In genomic region chr1:206684478-206685255, GRCh38 we compare ENCODE assay signal across 8 cellular contexts. TPM values are rescaled to one million over a fixed set of nuclear protein-coding genes. Genes with fewer than 3 reads are reported as not detected.
A peak's percentile ranks its signal among the peaks of the same experiment; 100 is the strongest.
DNase-seq lines count a peak whose midpoint lies in the region; ATAC-seq and TF ChIP-seq lines count a peak whose summit lies in the region.

MAPKAPK2 (plus strand) TSS chr1:206684905; CDS start chr1:206685230, 325 bp downstream.

- H3K79me2 ChIP-seq in SU-DHL-6 (ENCODE audit: insufficient read depth, low read length) = no peaks in the 10 kb centered on the region
- peaks cover 14% of the 10 kb centered on the region for H3K79me2 ChIP-seq in trophoblast cell (ENCODE audit: control insufficient read depth, insufficient read depth, low read length, poor library complexity)

- no peaks in the 10 kb centered on the region for H3K9me2 ChIP-seq in SU-DHL-6 (replicated peaks; ENCODE audit: insufficient read depth, low read length)

- peak within 1 kb of the TSS; percentile 91 for H3K14ac ChIP-seq in trophoblast cell (ENCODE audit: low read length)

- peaks cover 27% of the 10 kb centered on the region for H3K4me1 Mint-ChIP-seq in activated naive CD8-positive, alpha-beta T cell treated with anti-CD3 and anti-CD28 coated beads, Interleukin-2, amount 10 ng/mL, durations not matched to agents 7 days and 5 days

- peak within 1 kb of the TSS; percentile 78 for H3K18ac ChIP-seq in trophoblast cell (ENCODE audit: low read length)

- H2AFZ ChIP-seq in SU-DHL-6 (ENCODE audit: low read depth, low read length, severe bottlenecking) = peak within 1 kb of the TSS; percentile 44
- H2AFZ ChIP-seq in trophoblast cell (ENCODE audit: insufficient read depth, low read length, poor library complexity) = peak within 1 kb of the TSS; percentile 49

- peak in 1 of 2 donors; percentile 57 for TF ChIP-seq POLR2A in tibial nerve (IDR thresholded peaks at IDR 0.05)

- peak within 1 kb of the TSS; percentile 61 for H2BK12ac ChIP-seq in trophoblast cell (ENCODE audit: low read length)

- peak within 1 kb of the TSS; percentile 76 for H4K12ac ChIP-seq in trophoblast cell (ENCODE audit: low read depth, low read length)

- no peaks in the 10 kb centered on the region for H3K9me3 Mint-ChIP-seq in activated naive CD8-positive, alpha-beta T cell treated with anti-CD3 and anti-CD28 coated beads, Interleukin-2, amount 10 ng/mL, durations not matched to agents 7 days and 5 days

- DNase-seq in KBM-7 (peak; percentile 43), cardiac muscle cell (ENCODE audit: low read depth in 1 of 2, low spot score in 1 of 2) (peak; percentile 71 to 94), trophoblast cell (peak; percentile 51 to 65), tibial nerve (ENCODE audit: low spot score in 2 of 2) (peak; percentile 75 to 76)
- peak; percentile 83 for DNase-seq in activated naive CD8-positive, alpha-beta T cell treated with anti-CD3 and anti-CD28 coated beads, Interleukin-2, amount 10 ng/mL, durations not matched to agents 7 days and 5 days

- in situ Hi-C loops in KBM-7 (cut with MboI; ENCODE audit: low pct_unique_long_range_greater_than_20kb, low sequenced_read_pairs) = no loop called here

- no peaks in the 10 kb centered on the region for H3K27me3 ChIP-seq in BLaER1
- no peaks in the 10 kb centered on the region for H3K27me3 ChIP-seq in SU-DHL-6 (ENCODE audit: low read length)
- H3K27me3 ChIP-seq in cardiac muscle cell = no peaks in the 10 kb centered on the region
- peaks cover 4% of the 10 kb centered on the region for H3K27me3 ChIP-seq in trophoblast cell (ENCODE audit: insufficient read depth, low read length)
- H3K27me3 ChIP-seq in tibial nerve = peaks cover 0 to 11% of the 10 kb centered on the region in 2 donors

- H3K9me3 ChIP-seq in BLaER1 = no peaks in the 10 kb centered on the region
- H3K9me3 ChIP-seq in SU-DHL-6 (ENCODE audit: insufficient read depth, low read length) = no peaks in the 10 kb centered on the region
- no peaks in the 10 kb centered on the region for H3K9me3 ChIP-seq in cardiac muscle cell (ENCODE audit: low read depth)
- H3K9me3 ChIP-seq in trophoblast cell (ENCODE audit: insufficient read depth, low read depth, low read length) = no peaks in the 10 kb centered on the region
- no peaks in the 10 kb centered on the region for H3K9me3 ChIP-seq in tibial nerve

- peak within 1 kb of the TSS; percentile 76 for H4K91ac ChIP-seq in trophoblast cell (ENCODE audit: low read depth, low read length)

- H3K23ac ChIP-seq in trophoblast cell (ENCODE audit: low read length) = no peak within 1 kb of the TSS

- H3K27me3 Mint-ChIP-seq in activated naive CD8-positive, alpha-beta T cell treated with anti-CD3 and anti-CD28 coated beads, Interleukin-2, amount 10 ng/mL, durations not matched to agents 7 days and 5 days = peaks cover 17% of the 10 kb centered on the region

- H3K4me2 ChIP-seq in BLaER1 (peak within 1 kb of the TSS; percentile 97), SU-DHL-6 (ENCODE audit: low read depth, low read length, poor library complexity, severe bottlenecking) (peak within 1 kb of the TSS; percentile 71), trophoblast cell (ENCODE audit: low read length) (peak within 1 kb of the TSS; percentile 89)

- H2BK120ac ChIP-seq in trophoblast cell (ENCODE audit: insufficient read depth, low read length, poor library complexity) = peak within 1 kb of the TSS; percentile 64

- peak within 1 kb of the TSS; percentile 97 for H3K27ac Mint-ChIP-seq in activated naive CD8-positive, alpha-beta T cell treated with anti-CD3 and anti-CD28 coated beads, Interleukin-2, amount 10 ng/mL, durations not matched to agents 7 days and 5 days

- no peak for TF ChIP-seq CTCF in SU-DHL-6 (IDR thresholded peaks at IDR 0.05; ENCODE audit: insufficient read depth, low read length, poor library complexity, severe bottlenecking)
- no peak for TF ChIP-seq CTCF in cardiac muscle cell (IDR thresholded peaks at IDR 0.05; ENCODE audit: low read depth, low read length)
- no peak for TF ChIP-seq CTCF in tibial nerve (IDR thresholded peaks at IDR 0.05)

- H2AK5ac ChIP-seq in trophoblast cell (ENCODE audit: low read length) = no peak within 1 kb of the TSS

- peaks cover 2% of the 10 kb centered on the region for H3K36me3 Mint-ChIP-seq in activated naive CD8-positive, alpha-beta T cell treated with anti-CD3 and anti-CD28 coated beads, Interleukin-2, amount 10 ng/mL, durations not matched to agents 7 days and 5 days

- H3K4me3 ChIP-seq in BLaER1 = peak within 1 kb of the TSS; percentile 96
- H3K4me3 ChIP-seq in SU-DHL-6 (ENCODE audit: insufficient read depth, low read length, poor library complexity, severe bottlenecking) = peak within 1 kb of the TSS; percentile 64
- peak within 1 kb of the TSS; percentile 91 for H3K4me3 ChIP-seq in cardiac muscle cell
- peak within 1 kb of the TSS; percentile 81 for H3K4me3 ChIP-seq in trophoblast cell (ENCODE audit: low read depth, low read length)
- H3K4me3 ChIP-seq in tibial nerve = peak within 1 kb of the TSS; percentile 76 to 88 (median 82)

- POLR2A ChIA-PET in activated naive CD8-positive, alpha-beta T cell treated with anti-CD3 and anti-CD28 coated beads, Interleukin-2, amount 10 ng/mL, durations not matched to agents 7 days and 5 days (lab: Charles Lee) = interaction anchor here (0.7 kb wide), 1 partner anchor 49 kb away, joined by 3 read pairs; the partner anchor contains the start of gene DYRK3

- peak; percentile 47 for ATAC-seq in GM19351 (IDR thresholded peaks at IDR 0.05; ENCODE audit: unreplicated experiment)
- ATAC-seq in activated naive CD8-positive, alpha-beta T cell treated with anti-CD3 and anti-CD28 coated beads, Interleukin-2, amount 10 ng/mL, durations not matched to agents 7 days and 5 days (ENCODE audit: low read depth) = peak; percentile 69

- TF ChIP-seq EP300 in tibial nerve (IDR thresholded peaks at IDR 0.05) = no peak

- peak within 1 kb of the TSS; percentile 92 for H3K4ac ChIP-seq in trophoblast cell (ENCODE audit: low read depth, low read length)

- H3K4me1 ChIP-seq in BLaER1 (peaks cover 77% of the 10 kb centered on the region), cardiac muscle cell (ENCODE audit: low read depth) (peaks cover 29% of the 10 kb centered on the region), trophoblast cell (ENCODE audit: control insufficient read depth in 1 of 2, insufficient read depth in 2 of 2, low read length in 2 of 2) (peaks cover 6 to 18% of the 10 kb centered on the region in 2 experiments), tibial nerve (peaks cover 0 to 59% (median 30%) of the 10 kb centered on the region in 4 donors)

- H3K36me3 ChIP-seq in BLaER1 = peaks cover 20% of the 10 kb centered on the region
- no peaks in the 10 kb centered on the region for H3K36me3 ChIP-seq in SU-DHL-6 (ENCODE audit: low read length)
- no peaks in the 10 kb centered on the region for H3K36me3 ChIP-seq in cardiac muscle cell
- H3K36me3 ChIP-seq in trophoblast cell (ENCODE audit: control insufficient read depth in 1 of 2, insufficient read depth in 2 of 2, low read length in 2 of 2) = no peaks in the 10 kb centered on the region
- H3K36me3 ChIP-seq in tibial nerve = no peaks in the 10 kb centered on the region

- H3K79me1 ChIP-seq in trophoblast cell (ENCODE audit: low read length) = peaks cover 6% of the 10 kb centered on the region

- H3K4me3 Mint-ChIP-seq in activated naive CD8-positive, alpha-beta T cell treated with anti-CD3 and anti-CD28 coated beads, Interleukin-2, amount 10 ng/mL, durations not matched to agents 7 days and 5 days = peak within 1 kb of the TSS; percentile 92

- no CpG with 5 or more reads among the region's 71 CpGs for WGBS in trophoblast cell (ENCODE audit: extremely low coverage, insufficient coverage, insufficient read length)
- 1% methylated on average over 20 to 24 of the region's 71 CpGs for WGBS in tibial nerve, 2 donors

- peak within 1 kb of the TSS; percentile 97 for H3K9ac ChIP-seq in BLaER1
- peak within 1 kb of the TSS; percentile 61 for H3K9ac ChIP-seq in SU-DHL-6 (ENCODE audit: low read length)
- peak within 1 kb of the TSS; percentile 92 for H3K9ac ChIP-seq in trophoblast cell (ENCODE audit: low read length)

- H3K27ac ChIP-seq in BLaER1 (peak within 1 kb of the TSS; percentile 97), SU-DHL-6 (ENCODE audit: low read depth, low read length) (no peak within 1 kb of the TSS), cardiac muscle cell (peak within 1 kb of the TSS; percentile 98), trophoblast cell (ENCODE audit: low read depth, low read length) (peak within 1 kb of the TSS; percentile 77), tibial nerve (peak within 1 kb of the TSS; percentile 89 to 99 (median 96))

- H3F3A ChIP-seq in SU-DHL-6 (ENCODE audit: insufficient read depth) = peaks cover 21% of the 10 kb centered on the region

- H4K8ac ChIP-seq in trophoblast cell (ENCODE audit: low read depth, low read length) = peak within 1 kb of the TSS; percentile 58

- H4K20me1 ChIP-seq in BLaER1 (peaks cover 42% of the 10 kb centered on the region), SU-DHL-6 (ENCODE audit: low read depth, low read length) (peaks cover 5% of the 10 kb centered on the region; the same call in 1 of the 2 replicates)

- H2BK5ac ChIP-seq in trophoblast cell (ENCODE audit: low read depth, low read length, poor library complexity) = peak within 1 kb of the TSS; percentile 81

RNA-seq across cellular contexts. Expression of gene MAPKAPK2, which starts in this region (rescaled TPM):
- 10 to 100 TPM; 72.6 to 74.9 TPM for total RNA-seq in activated naive CD8-positive, alpha-beta T cell treated with anti-CD3 and anti-CD28 coated beads, Interleukin-2, amount 10 ng/mL, durations not matched to agents 7 days and 5 days
- 99.4 and 117 TPM in 2 replicates for total RNA-seq in cardiac muscle cell
- polyA plus RNA-seq in cardiac muscle cell = 31.4 and 37.1 TPM in 2 replicates
- 41.7 and 41.9 TPM in 2 replicates for polyA plus RNA-seq in trophoblast cell (2013)
- 10 to 100 TPM; 30.6 to 49.5 (median 38.2) TPM for total RNA-seq in tibial nerve
